Comparison of ENCODE assay signal across 31 cellular contexts in genomic region chr1:23896491-23896890, GRCh38. TPM values are rescaled to one million over a fixed set of nuclear protein-coding genes. Genes with fewer than 3 reads are reported as not detected.
DNase-seq lines count a peak whose midpoint lies in the region; ATAC-seq and TF ChIP-seq lines count a peak whose summit lies in the region.
"Had no signal": no experiment of that assay in that cellular context is flagged by ENCODE, and none has a peak within 500 bp of the region (broad histone marks: within the 10 kb centered on the region; RNA-seq: fewer than 3 reads in every experiment).

No MANE protein-coding gene starts in this region.

- peak overlapping the region in 6 of 11 experiments; percentile 4 to 62 (median 35); a peak in 7 of 22 replicates for H3K9ac ChIP-seq in BLaER1 treated with 17β-estradiol and CSF1 and Interleukin-3, amounts not matched to agents 10 nM and 100 nM
- H3K9ac ChIP-seq in GM23248: no peak overlapping the region

- TF ChIP-seq CTCF in GM12865 (IDR thresholded peaks at IDR 0.05; ENCODE audit: insufficient read depth, low read depth, low read length, missing control alignments) (no peak), OCI-LY7 (conservative IDR thresholded peaks at IDR 0.05; ENCODE audit: low read length) (no peak), testis (IDR thresholded peaks at IDR 0.05) (no peak)

- DNase-seq in GM12865 (ENCODE audit: low read depth) (peak; percentile 42), OCI-LY7 (ENCODE audit: low spot score) (peak; percentile 52), memory B cell (ENCODE audit: low spot score in 2 of 2) (no peak), GM23248 (no peak), testis (no peak), COLO668 (lab: John Stamatoyannopoulos, UW; ENCODE audit: unreplicated experiment) (no peak)
- DNase-seq: activated CD8-positive, alpha-beta memory T cell treated with anti-CD3 and anti-CD28 coated beads, Interleukin-2, amount 50 U/mL, for 4 hours; DMS153; effector CD4-positive, alpha-beta T cell; GF-D8; H9; head of caudate nucleus; left cardiac atrium; mesenchymal stem cell; NCI-H2029 treated with DMSO at 0.1 percent for 48 hours; NCI-H82; PC-3; retina; stimulated activated CD4-positive, alpha-beta T cell treated with anti-CD3 and anti-CD28 coated beads, Interleukin-2, amount 100 ng/mL, for 48 hours; T1000 had no signal

- no TSS peak for BruUV-seq in OCI-LY7 (replicated peaks; lab: Mats Ljungman, UMichigan)

- TF ChIP-seq POLR2A in testis (IDR thresholded peaks at IDR 0.05): no peak

- peak overlapping the region; percentile 61 for H3K4me3 Mint-ChIP-seq in memory B cell
- H3K4me3 Mint-ChIP-seq: H9, WTC11 had no signal

- peaks cover 26% of the 10 kb centered on the region; the same call in 1 of the 2 replicates for H3K79me2 ChIP-seq in OCI-LY7 (ENCODE audit: insufficient read depth, low read depth, low read length)
- no peaks in the 10 kb centered on the region for H3K79me2 ChIP-seq in GM23248 (ENCODE audit: insufficient read depth)

- H3K4me3 ChIP-seq in BLaER1 treated with 17β-estradiol and CSF1 and Interleukin-3, amounts not matched to agents 10 nM and 100 nM: no peak overlapping the region
- H3K4me3 ChIP-seq in GM12865 (ENCODE audit: low read depth, low read length) (no peak overlapping the region), OCI-LY7 (ENCODE audit: low read depth, low read length, poor library complexity, severe bottlenecking) (no peak overlapping the region), GM23248 (no peak overlapping the region), testis (no peak overlapping the region)
- H3K4me3 ChIP-seq: smooth muscle cell, thoracic aorta had no signal

- peaks cover 0 to 10% (median 4%) of the 10 kb centered on the region in 11 experiments; a peak in 4 of 22 replicates for H3K9me3 ChIP-seq in BLaER1 treated with 17β-estradiol and CSF1 and Interleukin-3, amounts not matched to agents 10 nM and 100 nM (replicated peaks in 1 of 11)
- H3K9me3 ChIP-seq in OCI-LY7 (ENCODE audit: low read length) (no peaks in the 10 kb centered on the region), GM23248 (ENCODE audit: low read depth) (no peaks in the 10 kb centered on the region), testis (no peaks in the 10 kb centered on the region)
- H3K9me3 ChIP-seq: thoracic aorta had no signal

- H3K36me3 Mint-ChIP-seq in memory B cell: peaks cover 30% of the 10 kb centered on the region
- H3K36me3 Mint-ChIP-seq: WTC11 had no signal

- H3K27me3 ChIP-seq in BLaER1 treated with 17β-estradiol and CSF1 and Interleukin-3, amounts not matched to agents 10 nM and 100 nM: peaks cover 0 to 10% (median 7%) of the 10 kb centered on the region in 11 experiments; a peak in 17 of 22 replicates
- H3K27me3 ChIP-seq in GM23248 (replicated peaks; ENCODE audit: insufficient read depth) (0 out of 2 replicates have a peak, but pooled peaks cover 6% of the 10 kb centered on the region), testis (no peaks in the 10 kb centered on the region)

- 27 to 40% methylated on average over 3 of the region's 3 CpGs for WGBS in GM23248 (ENCODE audit: low coverage in 1 of 2, low lambda C conversion rate in 2 of 2, missing lambda C conversion rate in 2 of 2), 2 experiments
- WGBS in testis, 2 donors: 32 to 50% methylated on average over 3 of the region's 3 CpGs

- peak; percentile 68 for ATAC-seq in memory B cell (ENCODE audit: low read depth)
- ATAC-seq in GM19397 (IDR thresholded peaks at IDR 0.05; ENCODE audit: unreplicated experiment): no peak
- ATAC-seq: HepG2, left cardiac atrium, PC-3, Right ventricle myocardium inferior, WTC11 had no signal

- no peaks in the 10 kb centered on the region for H3F3A ChIP-seq in GM23248 (ENCODE audit: insufficient read depth)

- H3K9me3 Mint-ChIP-seq in memory B cell: no peaks in the 10 kb centered on the region
- H3K9me3 Mint-ChIP-seq: activated T-helper 2 cell treated with anti-CD3 and anti-CD28 coated beads, Interferon-gamma antibody, Interleukin-2, Interleukin-4, amounts not matched to agents 10 μg/mL and 5 μg/mL and 100 μg/mL, durations not matched to agents 14 hours and 24 hours and 36 hours; H9; WTC11 had no signal

- POLR2A ChIA-PET in OCI-LY7 (lab: Charles Lee): interaction anchor here (0.6 to 3.5 kb wide), 5 partner anchors 10 to 547 kb away, joined by 3 to 27 read pairs (median 3); partner anchors contain the start of gene LYPLA2

- H3K4me2 ChIP-seq in BLaER1 treated with 17β-estradiol and CSF1 and Interleukin-3, amounts not matched to agents 10 nM and 100 nM: peak overlapping the region; percentile 47 to 77 (median 64)
- H3K4me2 ChIP-seq in OCI-LY7 (ENCODE audit: low read length) (peak overlapping the region; percentile 28), GM23248 (ENCODE audit: unreplicated experiment) (no peak overlapping the region)
- H3K4me2 ChIP-seq: smooth muscle cell had no signal

- in situ Hi-C loops in GM23248 (cut with MboI): no loop called here

- CTCF ChIA-PET in OCI-LY7 (lab: Charles Lee; ENCODE audit: unreplicated experiment): no interaction called here

- H3K4me1 ChIP-seq in BLaER1 treated with 17β-estradiol and CSF1 and Interleukin-3, amounts not matched to agents 10 nM and 100 nM: peaks cover 37 to 71% (median 46%) of the 10 kb centered on the region in 10 experiments
- H3K4me1 ChIP-seq in OCI-LY7 (ENCODE audit: insufficient read depth, low read length, poor library complexity, severe bottlenecking) (peaks cover 30% of the 10 kb centered on the region), GM23248 (ENCODE audit: insufficient read depth) (no peaks in the 10 kb centered on the region), testis (no peaks in the 10 kb centered on the region)

- no peaks in the 10 kb centered on the region for H4K20me1 ChIP-seq in BLaER1 treated with 17β-estradiol and CSF1 and Interleukin-3, amounts not matched to agents 10 nM and 100 nM
- no peaks in the 10 kb centered on the region for H4K20me1 ChIP-seq in OCI-LY7 (ENCODE audit: insufficient read depth, low read length)
- no peaks in the 10 kb centered on the region for H4K20me1 ChIP-seq in GM23248 (ENCODE audit: insufficient read depth)

- peaks cover 57% of the 10 kb centered on the region for H3K4me1 Mint-ChIP-seq in memory B cell

- peak overlapping the region; percentile 27 to 83 (median 66); a peak in 21 of 22 replicates for H3K27ac ChIP-seq in BLaER1 treated with 17β-estradiol and CSF1 and Interleukin-3, amounts not matched to agents 10 nM and 100 nM
- H3K27ac ChIP-seq in OCI-LY7 (ENCODE audit: low read depth, low read length, poor library complexity, severe bottlenecking): peak overlapping the region; percentile 39
- H3K27ac ChIP-seq in GM23248: no peak overlapping the region
- no peak overlapping the region for H3K27ac ChIP-seq in testis
- H3K27ac ChIP-seq: thoracic aorta had no signal

- H3K9me2 ChIP-seq in OCI-LY7 (ENCODE audit: insufficient read depth, low read length) (no peaks in the 10 kb centered on the region), GM23248 (ENCODE audit: insufficient read depth) (no peaks in the 10 kb centered on the region)

- intact Hi-C loops in OCI-LY7 (cut with micrococcal nuclease; ENCODE audit: unreplicated experiment): no loop called here
- intact Hi-C loops in testis (cut with DNase I; ENCODE audit: low total_unique reads): no loop called here

- H3K27ac Mint-ChIP-seq in memory B cell: peak overlapping the region; percentile 85
- H3K27ac Mint-ChIP-seq: activated T-helper 2 cell treated with anti-CD3 and anti-CD28 coated beads, Interferon-gamma antibody, Interleukin-2, Interleukin-4, amounts not matched to agents 10 μg/mL and 5 μg/mL and 100 μg/mL, durations not matched to agents 14 hours and 24 hours and 36 hours; H9; WTC11 had no signal

- H3K27me3 Mint-ChIP-seq in memory B cell: no peaks in the 10 kb centered on the region

- no peak overlapping the region for H2AFZ ChIP-seq in OCI-LY7 (ENCODE audit: low read length)
- no peak overlapping the region for H2AFZ ChIP-seq in GM23248

- H3K36me3 ChIP-seq in BLaER1 treated with 17β-estradiol and CSF1 and Interleukin-3, amounts not matched to agents 10 nM and 100 nM: 0 out of 22 replicates have a peak, but pooled peaks cover 0 to 3% (median 0%) of the 10 kb centered on the region in 11 experiments
- peaks cover 52% of the 10 kb centered on the region for H3K36me3 ChIP-seq in OCI-LY7 (ENCODE audit: insufficient read depth, low read length)
- H3K36me3 ChIP-seq in GM23248 (ENCODE audit: low read depth): no peaks in the 10 kb centered on the region
- H3K36me3 ChIP-seq in testis (ENCODE audit: low read depth, missing control alignments): no peaks in the 10 kb centered on the region
- H3K36me3 ChIP-seq: thoracic aorta had no signal

RNA-seq across cellular contexts. Expression of gene CNR2, which starts 16.7 kb away (rescaled TPM):
- total RNA-seq in OCI-LY7 (2014; rRNA removed; shearing (Covaris generic)): 11.2 and 14.1 TPM in 2 replicates
- 13.2 and 17.0 TPM in 2 replicates for total RNA-seq in OCI-LY7 (2022)
- total RNA-seq in GM23248 (2014; rRNA removed; shearing (Covaris generic)): not detected in 2 replicates
- not detected in 2 replicates for polyA plus RNA-seq in GM23248 (2016; fragmentation: Nextera tagmentation; extraction: Ambion mirVana)
- total RNA-seq in testis: under 1 TPM; 0.06 to 0.08 TPM
- 0.20 TPM for polyA plus RNA-seq in testis (ENCODE audit: insufficient read depth, low read depth, low replicate concordance)
- total RNA-seq: epithelial cell of proximal tubule, H9, HepG2, left cardiac atrium, myocyte, osteocyte, PC-3, Right ventricle myocardium inferior, smooth muscle cell, WTC11 had no signal
- polyA plus RNA-seq: HepG2, smooth muscle cell had no signal

RNA-seq across cellular contexts. Expression of gene FUCA1, which starts 28.4 kb away (rescaled TPM):
- total RNA-seq in OCI-LY7 (2014; rRNA removed; shearing (Covaris generic)): 9.1 and 9.3 TPM in 2 replicates
- 9.3 and 9.9 TPM in 2 replicates for total RNA-seq in OCI-LY7 (2022)
- 11.5 and 15.4 TPM in 2 replicates for total RNA-seq in GM23248 (2014; rRNA removed; shearing (Covaris generic))
- polyA plus RNA-seq in GM23248 (2016; fragmentation: Nextera tagmentation; extraction: Ambion mirVana): 13.3 and 15.2 TPM in 2 replicates
- total RNA-seq in testis: 10 to 100 TPM; 34.0 to 41.2 TPM
- polyA plus RNA-seq in testis (ENCODE audit: insufficient read depth, low read depth, low replicate concordance): 68.8 TPM

Comparison
In these comparisons a context has a peak if more than half of its experiments do, and no peak if none do; other contexts are left out.
1. H3K27ac ChIP-seq: peak in BLaER1 treated with 17β-estradiol and CSF1 and Interleukin-3, amounts not matched to agents 10 nM and 100 nM (11 of 11) and OCI-LY7 (single experiment); none in GM23248 (single experiment) and testis (0 of 2).
2. DNase-seq: peak in GM12865 (single experiment) and OCI-LY7 (single experiment); none in memory B cell (0 of 2), GM23248 (single experiment), testis (single experiment) and COLO668 (single experiment).
3. RNA of gene CNR2, which starts 16.7 kb away (total RNA-seq): 11.2 to 17.0 TPM in OCI-LY7; 0.06 to 0.08 TPM in testis and not detected in GM23248; every median in the first group is over 10 times any median in the second.